ENCODE assay signal across 7 cellular contexts in genomic region chr2:152715854-152716428, GRCh38. TPM values are rescaled to one million over a fixed set of nuclear protein-coding genes. Genes with fewer than 3 reads are reported as not detected.
DNase-seq lines count a peak whose midpoint lies in the region; ATAC-seq, FAIRE-seq and TF ChIP-seq lines count a peak whose summit lies in the region.

No MANE protein-coding gene starts in this region.

- H3K27me3 ChIP-seq in pancreas: no peaks in the 10 kb centered on the region

- H3K4me3 ChIP-seq in HEK293 (ENCODE audit: low read depth, low read length) (peak overlapping the region; percentile 100), epithelial cell of esophagus (ENCODE audit: low read length) (peak overlapping the region; percentile 95), pancreas (peak overlapping the region; percentile 62 to 96 (median 92))

- peaks cover 33 to 54% of the 10 kb centered on the region in 2 experiments for H3K36me3 ChIP-seq in HEK293 (ENCODE audit: control insufficient read depth in 2 of 2, insufficient read depth in 1 of 2, low read length in 2 of 2)
- H3K36me3 ChIP-seq in pancreas: no peaks in the 10 kb centered on the region

- FAIRE-seq in D721Med (lab: Jason Lieb, UNC) (no peak), pancreas (lab: Jason Lieb, UNC) (no peak)

- TF ChIP-seq CTCF in D721Med (IDR thresholded peaks at IDR 0.05; ENCODE audit: insufficient read depth, missing control alignments) (peak; percentile 49), HEK293 (tag by site-specific recombination; IDR thresholded peaks at IDR 0.05) (peak; percentile 86), epithelial cell of esophagus (IDR thresholded peaks at IDR 0.05; ENCODE audit: insufficient read depth, low read depth, low read length, missing control alignments) (peak; percentile 72), pancreas (IDR thresholded peaks at IDR 0.05) (no peak)

- 13 to 15% methylated on average over 8 of the region's 8 CpGs for WGBS in pancreas, 2 donors

- POLR2A ChIA-PET in HEK293 (lab: Yijun Ruan, JAX): interaction anchor here (1.0 to 2.0 kb wide), 3 partner anchors 14 to 67 kb away, joined by 3 to 16 read pairs (median 6); no protein-coding TSS in a partner anchor

- no peak for DNase-seq in D721Med (ENCODE audit: insufficient read length, low spot score)
- DNase-seq in SW 1271 (lab: John Stamatoyannopoulos, UW): peak; percentile 14 to 58
- DNase-seq in epithelial cell of esophagus (ENCODE audit: low read depth): peak; percentile 68
- DNase-seq in pancreas: no peak

- no peak for ATAC-seq in pancreas
- ATAC-seq in GM21786 (IDR thresholded peaks at IDR 0.05; ENCODE audit: unreplicated experiment): no peak
- ATAC-seq in HG02885 (IDR thresholded peaks at IDR 0.05; ENCODE audit: poor library complexity, unreplicated experiment): no peak

- H3K4me1 ChIP-seq in HEK293 (ENCODE audit: control insufficient read depth, insufficient read depth, low read length) (0 out of 2 replicates have a peak, but pooled peaks cover 5% of the 10 kb centered on the region), pancreas (peaks cover 7 to 21% (median 20%) of the 10 kb centered on the region in 3 donors)

- H3K9me3 ChIP-seq in HEK293 (ENCODE audit: control insufficient read depth, insufficient read depth, low read depth, low read length): no peaks in the 10 kb centered on the region
- no peaks in the 10 kb centered on the region for H3K9me3 ChIP-seq in pancreas

- CTCF ChIA-PET in HEK293 (lab: Yijun Ruan, JAX): interaction anchor here (0.5 to 2.2 kb wide), 17 partner anchors 8 to 891 kb away, joined by 3 to 14 read pairs (median 4); no protein-coding TSS in a partner anchor

- intact Hi-C loops in pancreas (cut with DNase I): no loop called here

- H3K27ac ChIP-seq in HEK293 (ENCODE audit: extremely low read depth, low read depth, low read length) (no peak overlapping the region), pancreas (no peak overlapping the region)

TF ChIP-seq in HEK293, 187 proteins besides CTCF, POLR2A, EP300 and RAD21:
- TF ChIP-seq ZNF433 (tag by site-specific recombination; IDR thresholded peaks at IDR 0.05; ENCODE audit: low read depth) (no peak), ZNF664 (tag by site-specific recombination; IDR thresholded peaks at IDR 0.05) (peak; percentile 59)
- TF ChIP-seq, protein P1, sequence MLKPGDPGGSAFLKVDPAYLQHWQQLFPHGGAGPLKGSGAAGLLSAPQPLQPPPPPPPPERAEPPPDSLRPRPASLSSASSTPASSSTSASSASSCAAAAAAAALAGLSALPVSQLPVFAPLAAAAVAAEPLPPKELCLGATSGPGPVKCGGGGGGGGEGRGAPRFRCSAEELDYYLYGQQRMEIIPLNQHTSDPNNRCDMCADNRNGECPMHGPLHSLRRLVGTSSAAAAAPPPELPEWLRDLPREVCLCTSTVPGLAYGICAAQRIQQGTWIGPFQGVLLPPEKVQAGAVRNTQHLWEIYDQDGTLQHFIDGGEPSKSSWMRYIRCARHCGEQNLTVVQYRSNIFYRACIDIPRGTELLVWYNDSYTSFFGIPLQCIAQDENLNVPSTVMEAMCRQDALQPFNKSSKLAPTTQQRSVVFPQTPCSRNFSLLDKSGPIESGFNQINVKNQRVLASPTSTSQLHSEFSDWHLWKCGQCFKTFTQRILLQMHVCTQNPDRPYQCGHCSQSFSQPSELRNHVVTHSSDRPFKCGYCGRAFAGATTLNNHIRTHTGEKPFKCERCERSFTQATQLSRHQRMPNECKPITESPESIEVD (tag by site-specific recombination; IDR thresholded peaks at IDR 0.05): no peak

RNA-seq across cellular contexts. Expression of gene PRPF40A, which starts 1.3 kb away (rescaled TPM):
- total RNA-seq in pancreas: 10 to 100 TPM; 22.3 to 44.7 (median 32.1) TPM
- polyA plus RNA-seq in pancreas: 10 to 100 TPM in 1 of 2 donors, 1 to 10 TPM in 1; 8.7 to 20.2 TPM

RNA-seq across cellular contexts. Expression of gene ARL6IP6, which starts 2.5 kb away (rescaled TPM):
- total RNA-seq in pancreas: 1 to 10 TPM; 2.1 to 7.9 (median 3.5) TPM
- 1 to 10 TPM; 2.4 to 6.7 TPM for polyA plus RNA-seq in pancreas

Comparison
In these comparisons a context has a peak if more than half of its experiments do, and no peak if none do; other contexts are left out.
1. DNase-seq: peak in SW 1271 (2 of 2) and epithelial cell of esophagus (single experiment); none in D721Med (single experiment) and pancreas (0 of 6).
2. CTCF ChIP-seq: peak in D721Med (single experiment), HEK293 (single experiment) and epithelial cell of esophagus (single experiment); none in pancreas (0 of 4).
3. Peak in every context shown above with its lines, with median percentiles within 50 percentile points of each other: H3K4me3 ChIP-seq.